In the genomic region with DNA sequence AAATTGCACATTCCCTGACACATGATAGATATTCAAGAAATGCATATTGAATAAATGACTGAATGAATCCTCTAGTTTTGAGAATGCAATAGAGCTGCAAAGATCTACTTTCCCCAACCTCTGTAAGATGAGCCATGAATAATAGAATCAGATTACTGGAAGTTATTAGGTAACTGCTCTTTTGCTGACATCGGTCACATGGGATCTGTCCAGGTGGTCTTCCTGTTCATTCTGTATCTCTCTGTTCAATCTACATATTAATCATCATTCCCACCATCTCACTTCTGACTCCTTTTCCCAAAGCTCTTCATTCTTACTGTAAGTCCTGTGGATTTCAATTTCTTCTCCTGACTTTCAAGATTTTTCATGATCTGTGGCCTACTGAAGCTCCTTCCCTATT, we compare ENCODE assay signal across 25 cellular contexts.
"Had no signal": no experiment of that assay in that cellular context is flagged by ENCODE, and none has a peak within 500 bp of the region (broad histone marks: within the 10 kb centered on the region; RNA-seq: fewer than 3 reads in every experiment).

No MANE protein-coding gene starts in this region.

- H3K27me3 ChIP-seq: neutrophil, ovary, right lobe of liver, sigmoid colon, stomach, thyroid gland, tibial nerve, upper lobe of left lung, vagina had no signal

- H3K4me1 ChIP-seq: parathyroid adenoma, psoas muscle, right lobe of liver, sigmoid colon, stomach, thyroid gland, tibial nerve, upper lobe of left lung, vagina had no signal

- DNase-seq: naive thymus-derived CD8-positive, alpha-beta T cell; nephron progenitor cell; occipital lobe; ovary; posterior cingulate gyrus; psoas muscle; right cardiac atrium; right lobe of liver; sigmoid colon; small intestine; stimulated activated CD4-positive, alpha-beta T cell treated with anti-CD3 and anti-CD28 coated beads, Interleukin-15, amount 100 ng/mL, for 24 hours; stimulated activated CD4-positive, alpha-beta T cell treated with anti-CD3 and anti-CD28 coated beads, Interleukin-2, amount 100 ng/mL, for 24 hours; stimulated activated CD4-positive, alpha-beta T cell treated with anti-CD3 and anti-CD28 coated beads, Interleukin-2, amount 100 ng/mL, for 48 hours; stimulated activated CD4-positive, alpha-beta T cell treated with anti-CD3 and anti-CD28 coated beads, Interleukin-4, amount 100 ng/mL, for 24 hours; stimulated activated naive B cell treated with anti-CD40 and anti-IgM and Interleukin-4, amounts not matched to agents 10 μg/mL and 1 μg/mL and 100 μg/mL, for 72 hours; stimulated activated naive CD4-positive, alpha-beta T cell treated with Interleukin-2 at 50 U/mL for 16 hours; stomach; thyroid gland; trophoblast cell; upper lobe of left lung had no signal

- H3K4me3 ChIP-seq: ovary, psoas muscle, right lobe of liver, sigmoid colon, stomach, thoracic aorta, thyroid gland, tibial nerve, upper lobe of left lung, vagina had no signal

- H3K27ac ChIP-seq: neutrophil, ovary, parathyroid adenoma, psoas muscle, right lobe of liver, sigmoid colon, stomach, thoracic aorta, thyroid gland, tibial nerve, upper lobe of left lung, vagina had no signal

- H3K36me3 ChIP-seq: neutrophil, ovary, right lobe of liver, sigmoid colon, stomach, thoracic aorta, thyroid gland, tibial nerve, upper lobe of left lung, vagina had no signal

- H3K9me3 ChIP-seq: neutrophil, ovary, psoas muscle, right lobe of liver, sigmoid colon, stomach, thoracic aorta, thyroid gland, tibial nerve, upper lobe of left lung, vagina had no signal
